In the genomic region with DNA sequence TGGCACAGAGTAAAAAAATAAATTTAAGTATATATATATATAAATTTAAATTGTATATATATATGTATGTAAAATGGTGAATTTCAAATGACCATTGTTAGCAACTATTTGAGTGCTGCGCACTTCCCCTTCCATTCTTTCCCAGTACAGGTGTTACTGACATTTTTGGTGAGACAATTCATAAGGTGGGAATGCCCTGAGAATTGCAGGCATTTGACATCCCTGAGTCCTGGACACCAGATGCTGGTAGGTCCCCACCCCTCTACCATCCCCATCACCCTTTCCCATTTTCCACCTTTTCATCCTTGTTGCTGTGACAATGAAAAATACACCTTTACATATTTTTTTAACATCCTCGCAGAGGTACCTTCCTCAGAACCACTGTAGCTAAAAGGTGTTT, we compare ENCODE assay signal across 6 cellular contexts.
"Had no signal": no experiment of that assay in that cellular context is flagged by ENCODE, and none has a peak within 500 bp of the region (broad histone marks: within the 10 kb centered on the region; RNA-seq: fewer than 3 reads in every experiment).

No MANE protein-coding gene starts in this region.

- H3K27ac ChIP-seq: HL-60 had no signal

- DNase-seq: IMR-90, KBM-7 had no signal

- H3K4me3 ChIP-seq: K562 had no signal

- H3K9me3 Mint-ChIP-seq: IgD-negative memory B cell had no signal

- H3K4me3 Mint-ChIP-seq: IgD-negative memory B cell had no signal

- ATAC-seq: HepG2, K562 had no signal
